9 cellular contexts compared by ENCODE assay signal in genomic region chr12:85036736-85037135, GRCh38. TPM values are rescaled to one million over a fixed set of nuclear protein-coding genes. Genes with fewer than 3 reads are reported as not detected.
DNase-seq lines count a peak whose midpoint lies in the region; ATAC-seq, FAIRE-seq and TF ChIP-seq lines count a peak whose summit lies in the region.
"Had no signal": no experiment of that assay in that cellular context is flagged by ENCODE, and none has a peak within 500 bp of the region (broad histone marks: within the 10 kb centered on the region; RNA-seq: fewer than 3 reads in every experiment).

No MANE protein-coding gene starts in this region.

- dilution Hi-C loops in keratinocyte (cut with MboI; ENCODE audit: extremely low pct_ligation_motif_present, low sequenced_read_pairs) = loop anchor here (25.0 kb wide), 1 partner anchor 149 kb away; no protein-coding TSS in a partner anchor

- in situ Hi-C loops in transverse colon (cut with MboI; ENCODE audit: low pct_ligation_motif_present in 1 of 4, low pct_unique_long_range_greater_than_20kb in 1 of 4, low sequenced_read_pairs in 3 of 4) = loop anchor here in 2 of 4 donors (10.0 to 25.0 kb wide), 2 partner anchors 149 to 162 kb away; no protein-coding TSS in a partner anchor

- H3K27me3 ChIP-seq in keratinocyte (ENCODE audit: control insufficient read depth, extremely low read depth, insufficient read depth, low read length) (peaks cover under 1% of the 10 kb centered on the region), transverse colon (peaks cover 5% of the 10 kb centered on the region)

- H3K9me3 ChIP-seq in keratinocyte (ENCODE audit: control insufficient read depth, low read depth, low read length) = no peaks in the 10 kb centered on the region
- H3K9me3 ChIP-seq in transverse colon = no peaks in the 10 kb centered on the region

- no peaks in the 10 kb centered on the region for H3K9me1 ChIP-seq in keratinocyte (ENCODE audit: control insufficient read depth, extremely low read depth, insufficient read depth, low read length)

- no peaks in the 10 kb centered on the region for H3K36me3 Mint-ChIP-seq in activated naive CD4-positive, alpha-beta T cell treated with anti-CD3 and anti-CD28 coated beads, Interleukin-2, amount 10 ng/mL, durations not matched to agents 7 days and 5 days
- H3K36me3 Mint-ChIP-seq in activated naive CD4-positive, alpha-beta T cell treated with anti-CD3 and anti-CD28 coated beads, Interleukin-2, amount 50 U/mL, for 72 hours = no peaks in the 10 kb centered on the region

- CTCF ChIA-PET in activated naive CD4-positive, alpha-beta T cell treated with anti-CD3 and anti-CD28 coated beads, Interleukin-2, amount 10 ng/mL, durations not matched to agents 7 days and 5 days (lab: Charles Lee) = interaction anchor here (1.7 kb wide), 1 partner anchor 162 kb away, joined by 5 read pairs; no protein-coding TSS in a partner anchor

- H3K4me3 Mint-ChIP-seq in activated naive CD4-positive, alpha-beta T cell treated with anti-CD3 and anti-CD28 coated beads, Interleukin-2, amount 10 ng/mL, durations not matched to agents 7 days and 5 days = peak overlapping the region; percentile 60

- no peaks in the 10 kb centered on the region for H3K4me1 ChIP-seq in keratinocyte (ENCODE audit: control insufficient read depth, extremely low read depth, insufficient read depth, low read length)
- H3K4me1 ChIP-seq in transverse colon = peaks cover 0 to 7% (median 0%) of the 10 kb centered on the region in 4 donors

- H3K79me2 ChIP-seq in keratinocyte (ENCODE audit: control insufficient read depth, insufficient read depth, low read length) = no peaks in the 10 kb centered on the region

- no peaks in the 10 kb centered on the region for H4K20me1 ChIP-seq in keratinocyte (ENCODE audit: control insufficient read depth, extremely low read depth, insufficient read depth, low read length)

- no peak for TF ChIP-seq EP300 in transverse colon (IDR thresholded peaks at IDR 0.05; ENCODE audit: low read depth)

- peaks cover 5% of the 10 kb centered on the region for H3K4me1 Mint-ChIP-seq in activated naive CD4-positive, alpha-beta T cell treated with anti-CD3 and anti-CD28 coated beads, Interleukin-2, amount 10 ng/mL, durations not matched to agents 7 days and 5 days

- no peak for TF ChIP-seq POLR2A in transverse colon (IDR thresholded peaks at IDR 0.05)

- 18 to 20% methylated on average over 3 of the region's 3 CpGs for WGBS in transverse colon (ENCODE audit: low coverage in 1 of 2), 2 donors

- H3K9ac ChIP-seq in keratinocyte (ENCODE audit: control insufficient read depth, extremely low read depth, insufficient read depth, low read length) = peak overlapping the region; percentile 55

- H3K9me3 Mint-ChIP-seq in activated naive CD4-positive, alpha-beta T cell treated with anti-CD3 and anti-CD28 coated beads, Interleukin-2, amount 10 ng/mL, durations not matched to agents 7 days and 5 days = no peaks in the 10 kb centered on the region
- no peaks in the 10 kb centered on the region for H3K9me3 Mint-ChIP-seq in activated naive CD4-positive, alpha-beta T cell treated with anti-CD3 and anti-CD28 coated beads, Interleukin-2, amount 50 U/mL, for 72 hours

- peak overlapping the region; percentile 94 for H2AFZ ChIP-seq in keratinocyte (ENCODE audit: control insufficient read depth, low read length)

- H3K36me3 ChIP-seq in keratinocyte (ENCODE audit: control insufficient read depth in 2 of 2, extremely low read depth in 1 of 2, insufficient read depth in 2 of 2, low read length in 2 of 2) = no peaks in the 10 kb centered on the region
- no peaks in the 10 kb centered on the region for H3K36me3 ChIP-seq in transverse colon

- H3K27me3 Mint-ChIP-seq in activated naive CD4-positive, alpha-beta T cell treated with anti-CD3 and anti-CD28 coated beads, Interleukin-2, amount 10 ng/mL, durations not matched to agents 7 days and 5 days = peaks cover 6% of the 10 kb centered on the region

- FAIRE-seq in keratinocyte (lab: Jason Lieb, UNC) = no peak

- no peak for DNase-seq in activated naive CD4-positive, alpha-beta T cell treated with anti-CD3 and anti-CD28 coated beads, Interleukin-2, amount 10 ng/mL, durations not matched to agents 7 days and 5 days
- no peak for DNase-seq in activated naive CD4-positive, alpha-beta T cell treated with anti-CD3 and anti-CD28 coated beads, Interleukin-2, amount 50 U/mL, for 72 hours (ENCODE audit: low spot score in 2 of 2)
- no peak for DNase-seq in keratinocyte (ENCODE audit: low read depth, low spot score)
- no peak for DNase-seq in transverse colon
- no peak for DNase-seq in sciatic nerve (ENCODE audit: low spot score)
- no peak for DNase-seq in activated gamma-delta T cell treated with Interleukin-2 at 50 U/mL for 16 hours
- DNase-seq in T-helper 9 cell = no peak
- DNase-seq: effector CD8-positive, alpha-beta T cell had no signal

- peak overlapping the region; percentile 55 for H3K4me3 ChIP-seq in WI38 (ENCODE audit: low read depth, low read length)
- H3K4me3 ChIP-seq in keratinocyte (ENCODE audit: control insufficient read depth in 2 of 3, extremely low read depth in 1 of 3, insufficient read depth in 2 of 3, low read depth in 1 of 3, low read length in 3 of 3) = peak overlapping the region; percentile 53 to 69 (median 68)
- H3K4me3 ChIP-seq in transverse colon = peak overlapping the region in 3 of 4 donors; percentile 28 to 47 (median 32)

- ATAC-seq in activated naive CD4-positive, alpha-beta T cell treated with anti-CD3 and anti-CD28 coated beads, Interleukin-2, amount 50 U/mL, for 72 hours = no peak
- ATAC-seq in sciatic nerve = no peak

- no peak overlapping the region for H3K27ac ChIP-seq in keratinocyte (ENCODE audit: control insufficient read depth, insufficient read depth, low read length)
- H3K27ac ChIP-seq in transverse colon = no peak overlapping the region

- intact Hi-C loops in transverse colon (cut with DNase I; ENCODE audit: low total_unique reads) (no loop called here), sciatic nerve (cut with DNase I) (no loop called here)

- H3K4me2 ChIP-seq in keratinocyte (ENCODE audit: control insufficient read depth, extremely low read depth, insufficient read depth, low read depth, low read length) = peak overlapping the region; percentile 90

- no peak overlapping the region for H3K27ac Mint-ChIP-seq in activated naive CD4-positive, alpha-beta T cell treated with anti-CD3 and anti-CD28 coated beads, Interleukin-2, amount 10 ng/mL, durations not matched to agents 7 days and 5 days
- no peak overlapping the region for H3K27ac Mint-ChIP-seq in activated naive CD4-positive, alpha-beta T cell treated with anti-CD3 and anti-CD28 coated beads, Interleukin-2, amount 50 U/mL, for 72 hours

- TF ChIP-seq CTCF in WI38 (IDR thresholded peaks at IDR 0.05; ENCODE audit: low read depth, low read length) (no peak), keratinocyte (optimal IDR thresholded peaks at IDR 0.05 in 1 of 3, IDR thresholded peaks at IDR 0.05 in 1 of 3, conservative IDR thresholded peaks at IDR 0.05 in 1 of 3; ENCODE audit: extremely low read depth in 1 of 3, insufficient read depth in 2 of 3, low read length in 3 of 3) (no peak), transverse colon (IDR thresholded peaks at IDR 0.05) (no peak)

RNA-seq across cellular contexts. Expression of gene LRRIQ1, which starts 0.6 kb away (rescaled TPM):
- total RNA-seq in activated naive CD4-positive, alpha-beta T cell treated with anti-CD3 and anti-CD28 coated beads, Interleukin-2, amount 50 U/mL, for 72 hours = not detected
- polyA plus RNA-seq in keratinocyte = 0.37 to 0.97 TPM (median 0.84 TPM) in 3 replicates
- 1.5 TPM for polyA plus RNA-seq in keratinocyte (2011; ENCODE audit: low read depth)
- 0.42 and 0.92 TPM in 2 replicates for polyA plus RNA-seq in keratinocyte (2011; cell fraction: cytosol; rRNA removed)
- 2.1 and 3.3 TPM in 2 replicates for polyA plus RNA-seq in keratinocyte (2011; cell fraction: nucleus; rRNA removed)
- polyA plus RNA-seq in keratinocyte (2012; ENCODE audit: low replicate concordance) = 0.08 and 0.79 TPM in 2 replicates
- polyA minus RNA-seq in keratinocyte = 0.23 to 0.99 TPM in 2 of 3 replicates, not detected in the other
- polyA minus RNA-seq in keratinocyte (2011; cell fraction: cytosol; rRNA and poly(A)+ RNA removed) = not detected
- 0.84 and 1.9 TPM in 2 replicates for polyA minus RNA-seq in keratinocyte (2011; cell fraction: nucleus; rRNA and poly(A)+ RNA removed)
- total RNA-seq in transverse colon (not detected), sciatic nerve (5.2 TPM)

RNA-seq across cellular contexts. Expression of gene TSPAN19, which starts 0.7 kb away (rescaled TPM):
- not detected for total RNA-seq in activated naive CD4-positive, alpha-beta T cell treated with anti-CD3 and anti-CD28 coated beads, Interleukin-2, amount 50 U/mL, for 72 hours
- polyA plus RNA-seq in keratinocyte = 0.05 to 0.11 TPM (median 0.06 TPM) in 3 replicates
- polyA plus RNA-seq in keratinocyte (2011; ENCODE audit: low read depth) = not detected
- polyA plus RNA-seq in keratinocyte (2011; cell fraction: cytosol; rRNA removed) = 0.10 TPM in 1 of 2 replicates, not detected in the other
- polyA plus RNA-seq in keratinocyte (2011; cell fraction: nucleus; rRNA removed) = 0.17 and 0.19 TPM in 2 replicates
- polyA plus RNA-seq in keratinocyte (2012; ENCODE audit: low replicate concordance) = not detected in 2 replicates
- not detected in 3 replicates for polyA minus RNA-seq in keratinocyte
- polyA minus RNA-seq in keratinocyte (2011; cell fraction: cytosol; rRNA and poly(A)+ RNA removed) = not detected
- polyA minus RNA-seq in keratinocyte (2011; cell fraction: nucleus; rRNA and poly(A)+ RNA removed) = not detected in 2 replicates
- total RNA-seq in transverse colon (not detected), sciatic nerve (0.58 TPM)
